ENCODE assay signal across 23 cellular contexts in genomic region chr6:160215232-160215631, GRCh38. TPM values are rescaled to one million over a fixed set of nuclear protein-coding genes. Genes with fewer than 3 reads are reported as not detected.
DNase-seq lines count a peak whose midpoint lies in the region; ATAC-seq, FAIRE-seq and TF ChIP-seq lines count a peak whose summit lies in the region.
"Had no signal": no experiment of that assay in that cellular context is flagged by ENCODE, and none has a peak within 500 bp of the region (broad histone marks: within the 10 kb centered on the region; RNA-seq: fewer than 3 reads in every experiment).

No MANE protein-coding gene starts in this region.

- H3K4me3 Mint-ChIP-seq in activated CD8-positive, alpha-beta T cell treated with anti-CD3 and anti-CD28 coated beads for 36 hours = no peak overlapping the region
- no peak overlapping the region for H3K4me3 Mint-ChIP-seq in activated CD8-positive, alpha-beta T cell treated with anti-CD3 and anti-CD28 coated beads, Interleukin-2, amount 10 ng/mL, durations not matched to agents 7 days and 5 days
- H3K4me3 Mint-ChIP-seq: CD8-positive, alpha-beta T cell had no signal

- POLR2A ChIA-PET in activated CD8-positive, alpha-beta T cell treated with anti-CD3 and anti-CD28 coated beads for 36 hours (lab: Charles Lee) = no interaction called here
- POLR2A ChIA-PET in activated CD8-positive, alpha-beta T cell treated with anti-CD3 and anti-CD28 coated beads, Interleukin-2, amount 10 ng/mL, durations not matched to agents 7 days and 5 days (lab: Charles Lee) = no interaction called here
- POLR2A ChIA-PET in HEK293T (lab: Yijun Ruan, JAX) = no interaction called here

- peaks cover 51% of the 10 kb centered on the region for H3K27me3 Mint-ChIP-seq in activated CD8-positive, alpha-beta T cell treated with anti-CD3 and anti-CD28 coated beads for 36 hours
- H3K27me3 Mint-ChIP-seq in activated CD8-positive, alpha-beta T cell treated with anti-CD3 and anti-CD28 coated beads, Interleukin-2, amount 10 ng/mL, durations not matched to agents 7 days and 5 days (ENCODE audit: low read depth) = peaks cover 5% of the 10 kb centered on the region

- no peak overlapping the region for H3K4me3 ChIP-seq in epithelial cell of esophagus (ENCODE audit: low read length)
- H3K4me3 ChIP-seq: BLaER1, GM12878, GM23248 had no signal

- intact Hi-C loops in activated CD8-positive, alpha-beta T cell treated with anti-CD3 and anti-CD28 coated beads for 36 hours (cut with micrococcal nuclease) = no loop called here

- H3K9me3 Mint-ChIP-seq in activated CD8-positive, alpha-beta T cell treated with anti-CD3 and anti-CD28 coated beads for 36 hours = peaks cover 10% of the 10 kb centered on the region
- H3K9me3 Mint-ChIP-seq in activated CD8-positive, alpha-beta T cell treated with anti-CD3 and anti-CD28 coated beads, Interleukin-2, amount 10 ng/mL, durations not matched to agents 7 days and 5 days (ENCODE audit: insufficient read depth) = no peaks in the 10 kb centered on the region

- H3K27ac Mint-ChIP-seq in activated CD8-positive, alpha-beta T cell treated with anti-CD3 and anti-CD28 coated beads for 36 hours = no peak overlapping the region
- no peak overlapping the region for H3K27ac Mint-ChIP-seq in activated CD8-positive, alpha-beta T cell treated with anti-CD3 and anti-CD28 coated beads, Interleukin-2, amount 10 ng/mL, durations not matched to agents 7 days and 5 days
- H3K27ac Mint-ChIP-seq: CD8-positive, alpha-beta T cell had no signal

- no peaks in the 10 kb centered on the region for H3K4me1 Mint-ChIP-seq in activated CD8-positive, alpha-beta T cell treated with anti-CD3 and anti-CD28 coated beads for 36 hours (ENCODE audit: low read depth)
- no peaks in the 10 kb centered on the region for H3K4me1 Mint-ChIP-seq in activated CD8-positive, alpha-beta T cell treated with anti-CD3 and anti-CD28 coated beads, Interleukin-2, amount 10 ng/mL, durations not matched to agents 7 days and 5 days (ENCODE audit: low read depth)

- FAIRE-seq in RCC 7860 (lab: Jason Lieb, UNC) = no peak
- FAIRE-seq: GM12878, HTR-8/SVneo had no signal

- ATAC-seq in activated CD8-positive, alpha-beta T cell treated with anti-CD3 and anti-CD28 coated beads for 36 hours = peak; percentile 49
- no peak for ATAC-seq in activated CD8-positive, alpha-beta T cell treated with anti-CD3 and anti-CD28 coated beads, Interleukin-2, amount 10 ng/mL, durations not matched to agents 7 days and 5 days
- ATAC-seq: CD8-positive, alpha-beta T cell; GM12878; HCT116 had no signal

- TF ChIP-seq CTCF in activated CD8-positive, alpha-beta T cell treated with anti-CD3 and anti-CD28 coated beads for 36 hours (IDR thresholded peaks at IDR 0.05) = no peak
- TF ChIP-seq CTCF in epithelial cell of esophagus (IDR thresholded peaks at IDR 0.05; ENCODE audit: insufficient read depth, low read depth, low read length, missing control alignments) = no peak

- CTCF ChIA-PET in activated CD8-positive, alpha-beta T cell treated with anti-CD3 and anti-CD28 coated beads for 36 hours (lab: Charles Lee) = no interaction called here
- CTCF ChIA-PET in activated CD8-positive, alpha-beta T cell treated with anti-CD3 and anti-CD28 coated beads, Interleukin-2, amount 10 ng/mL, durations not matched to agents 7 days and 5 days (lab: Charles Lee) = no interaction called here
- CTCF ChIA-PET in HEK293T (lab: Yijun Ruan, JAX) = no interaction called here

- no peak for DNase-seq in activated CD8-positive, alpha-beta T cell treated with anti-CD3 and anti-CD28 coated beads for 36 hours
- no peak for DNase-seq in activated CD8-positive, alpha-beta T cell treated with anti-CD3 and anti-CD28 coated beads, Interleukin-2, amount 10 ng/mL, durations not matched to agents 7 days and 5 days
- peak; percentile 56 for DNase-seq in RCC 7860 (ENCODE audit: low spot score)
- peak; percentile 83 for DNase-seq in epithelial cell of esophagus (ENCODE audit: low read depth)
- peak; percentile 59 for DNase-seq in renal cortical epithelial cell (ENCODE audit: low read depth)
- no peak for DNase-seq in NCI-H2081 (lab: John Stamatoyannopoulos, UW)
- DNase-seq in HEK293T (ENCODE audit: extremely low spot score) = no peak
- no peak for DNase-seq in amygdala (lab: John Stamatoyannopoulos, UW)
- DNase-seq: 8988T; CD8-positive, alpha-beta T cell; DMS79 treated with DMSO at 0.1 percent for 48 hours; GDM1; GM23248; MV-4-11; NCI-H1417; NCI-H187 treated with DMSO at 0.1 percent for 48 hours; NCI-H446; NK-92 treated with Interleukin-12 subunit alpha and Interleukin-12 subunit beta, amount 100 ng/mL, for 24 hours; OCI-M1 had no signal

- H3K36me3 Mint-ChIP-seq in activated CD8-positive, alpha-beta T cell treated with anti-CD3 and anti-CD28 coated beads for 36 hours (ENCODE audit: low read depth) = no peaks in the 10 kb centered on the region
- H3K36me3 Mint-ChIP-seq in activated CD8-positive, alpha-beta T cell treated with anti-CD3 and anti-CD28 coated beads, Interleukin-2, amount 10 ng/mL, durations not matched to agents 7 days and 5 days (ENCODE audit: low read depth) = no peaks in the 10 kb centered on the region
- H3K36me3 Mint-ChIP-seq: CD8-positive, alpha-beta T cell had no signal

TF ChIP-seq in HEK293T, 16 proteins besides CTCF, POLR2A, EP300 and RAD21:
- TF ChIP-seq ARNT (IDR thresholded peaks at IDR 0.05) (no peak), LEF1 (IDR thresholded peaks at IDR 0.05; ENCODE audit: borderline replicate concordance) (no peak), TARDBP (IDR thresholded peaks at IDR 0.05) (no peak), BHLHE40 (IDR thresholded peaks at IDR 0.05; ENCODE audit: borderline replicate concordance) (no peak), FOXM1 (IDR thresholded peaks at IDR 0.05; ENCODE audit: borderline replicate concordance) (no peak), ELF4 (IDR thresholded peaks at IDR 0.05) (no peak), L3MBTL2 (conservative IDR thresholded peaks at IDR 0.05) (no peak), ZNF384 (IDR thresholded peaks at IDR 0.05) (no peak), CTBP1 (IDR thresholded peaks at IDR 0.05; ENCODE audit: borderline replicate concordance) (no peak), NFRKB (IDR thresholded peaks at IDR 0.05) (no peak), HDGF (IDR thresholded peaks at IDR 0.05; ENCODE audit: borderline replicate concordance) (no peak), FOXA1 (IDR thresholded peaks at IDR 0.05) (no peak), SUZ12 (IDR thresholded peaks at IDR 0.05) (no peak), FOXK2 (IDR thresholded peaks at IDR 0.05) (no peak), SP1 (IDR thresholded peaks at IDR 0.05) (no peak)
- TF ChIP-seq, protein P1, sequence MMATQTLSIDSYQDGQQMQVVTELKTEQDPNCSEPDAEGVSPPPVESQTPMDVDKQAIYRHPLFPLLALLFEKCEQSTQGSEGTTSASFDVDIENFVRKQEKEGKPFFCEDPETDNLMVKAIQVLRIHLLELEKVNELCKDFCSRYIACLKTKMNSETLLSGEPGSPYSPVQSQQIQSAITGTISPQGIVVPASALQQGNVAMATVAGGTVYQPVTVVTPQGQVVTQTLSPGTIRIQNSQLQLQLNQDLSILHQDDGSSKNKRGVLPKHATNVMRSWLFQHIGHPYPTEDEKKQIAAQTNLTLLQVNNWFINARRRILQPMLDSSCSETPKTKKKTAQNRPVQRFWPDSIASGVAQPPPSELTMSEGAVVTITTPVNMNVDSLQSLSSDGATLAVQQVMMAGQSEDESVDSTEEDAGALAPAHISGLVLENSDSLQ (IDR thresholded peaks at IDR 0.05) = no peak

RNA-seq across cellular contexts. Expression of gene SLC22A2, which starts 43.4 kb away (rescaled TPM):
- total RNA-seq in activated CD8-positive, alpha-beta T cell treated with anti-CD3 and anti-CD28 coated beads for 36 hours = not detected
- not detected for total RNA-seq in activated CD8-positive, alpha-beta T cell treated with anti-CD3 and anti-CD28 coated beads, Interleukin-2, amount 10 ng/mL, durations not matched to agents 7 days and 5 days
- 5.3 and 20.3 TPM in 2 replicates for total RNA-seq in renal cortical epithelial cell
- total RNA-seq: CD8-positive, alpha-beta T cell; GM12878; GM23248 had no signal

Comparison
In these comparisons a context has a peak if more than half of its experiments do, and no peak if none do; other contexts are left out.
1. DNase-seq: peak in RCC 7860 (single experiment), epithelial cell of esophagus (single experiment) and renal cortical epithelial cell (single experiment); none in activated CD8-positive, alpha-beta T cell treated with anti-CD3 and anti-CD28 coated beads for 36 hours (single experiment), activated CD8-positive, alpha-beta T cell treated with anti-CD3 and anti-CD28 coated beads, Interleukin-2, amount 10 ng/mL, durations not matched to agents 7 days and 5 days (single experiment), NCI-H2081 (0 of 2), HEK293T (single experiment) and amygdala (0 of 56).